Comparison of ENCODE assay signal across 8 cellular contexts in genomic region chrX:71181910-71182799, GRCh38. TPM values are rescaled to one million over a fixed set of nuclear protein-coding genes. Genes with fewer than 3 reads are reported as not detected.
DNase-seq lines count a peak whose midpoint lies in the region; ATAC-seq, FAIRE-seq and TF ChIP-seq lines count a peak whose summit lies in the region.

No MANE protein-coding gene starts in this region.

- no peaks in the 10 kb centered on the region for H3K36me3 ChIP-seq in right atrium auricular region
- no peaks in the 10 kb centered on the region for H3K36me3 ChIP-seq in prostate gland
- H3K36me3 ChIP-seq in urinary bladder (ENCODE audit: insufficient read depth): no peaks in the 10 kb centered on the region

- H3K27me3 ChIP-seq in right atrium auricular region (no peaks in the 10 kb centered on the region), prostate gland (replicated peaks; ENCODE audit: insufficient read depth) (no peaks in the 10 kb centered on the region)

- H3K4me1 ChIP-seq in right atrium auricular region: peaks cover 0 to 6% of the 10 kb centered on the region in 2 donors
- H3K4me1 ChIP-seq in prostate gland (replicated peaks): no peaks in the 10 kb centered on the region
- H3K4me1 ChIP-seq in urinary bladder (ENCODE audit: insufficient read depth): no peaks in the 10 kb centered on the region

- H3K4me3 ChIP-seq in right atrium auricular region (peak overlapping the region; percentile 33 to 43), prostate gland (peak overlapping the region; percentile 29 to 34), urinary bladder (ENCODE audit: low read depth, low read length) (peak overlapping the region; percentile 42)

- intact Hi-C loops in prostate gland (cut with DNase I): loop anchor here (5.0 to 10.0 kb wide), 2 partner anchors 63 to 85 kb away; partner anchors contain the start of gene FOXO4

- TF ChIP-seq CTCF in right atrium auricular region (IDR thresholded peaks at IDR 0.05) (no peak), prostate gland (IDR thresholded peaks at IDR 0.05) (no peak)

- peak; percentile 85 for TF ChIP-seq POLR2A in GM12892 (IDR thresholded peaks at IDR 0.05; ENCODE audit: low read depth, low read length)
- TF ChIP-seq POLR2A in prostate gland (IDR thresholded peaks at IDR 0.05): peak; percentile 76

- peak overlapping the region; percentile 74 to 86 for H3K27ac ChIP-seq in right atrium auricular region
- H3K27ac ChIP-seq in prostate gland: peak overlapping the region; percentile 83 to 84
- peak overlapping the region; percentile 38 for H3K27ac ChIP-seq in urinary bladder (ENCODE audit: low read depth)

- peak; percentile 81 for ATAC-seq in HG02763 (IDR thresholded peaks at IDR 0.05; ENCODE audit: unreplicated experiment)

- 1% methylated on average over 35 of the region's 42 CpGs for WGBS in prostate gland
- under 1% methylated on average over 42 of the region's 42 CpGs for WGBS in urinary bladder

- DNase-seq in GM12892 (ENCODE audit: insufficient read length) (no peak), NCI-H1417 (lab: John Stamatoyannopoulos, UW) (peak; percentile 89 to 98 (median 91)), T-helper 2 cell (peak; percentile 38 to 95 (median 75)), anterior cingulate cortex (lab: John Stamatoyannopoulos, UW) (peak in 57 of 58 donors; percentile 11 to 94 (median 79)), right atrium auricular region (ENCODE audit: low spot score) (peak; percentile 93), prostate gland (ENCODE audit: low spot score) (peak; percentile 88)

- FAIRE-seq in GM12892 (lab: Jason Lieb, UNC): peak; percentile 78

- no peaks in the 10 kb centered on the region for H3K9me3 ChIP-seq in right atrium auricular region
- H3K9me3 ChIP-seq in prostate gland: no peaks in the 10 kb centered on the region

RNA-seq across cellular contexts. Expression of gene NLGN3, which starts 37.5 kb away (rescaled TPM):
- polyA plus RNA-seq in GM12892 (2012; ENCODE audit: missing spikeins): 1.1 TPM
- total RNA-seq in right atrium auricular region (under 1 TPM; 0.19 to 0.98 TPM), prostate gland (1 to 10 TPM; 1.4 to 9.4 TPM), urinary bladder (3.1 TPM)
- 1.8 TPM for polyA plus RNA-seq in urinary bladder

RNA-seq across cellular contexts. Expression of gene GJB1, which starts 40.9 kb away (rescaled TPM):
- polyA plus RNA-seq in GM12892 (2012; ENCODE audit: missing spikeins): not detected
- total RNA-seq in right atrium auricular region (not detected), prostate gland (10 to 100 TPM; 28.3 to 57.6 TPM), urinary bladder (0.79 TPM)
- polyA plus RNA-seq in urinary bladder: 0.34 TPM

Comparison
In these comparisons a context has a peak if more than half of its experiments do, and no peak if none do; other contexts are left out.
1. RNA of gene GJB1, which starts 40.9 kb away (total RNA-seq): 28.3 to 57.6 TPM in prostate gland; 0.79 TPM in urinary bladder (single experiment) and not detected in right atrium auricular region; every median in the first group is over 10 times any median in the second.
2. Peak in every context shown above with its lines, with median percentiles within 50 percentile points of each other: H3K27ac ChIP-seq and H3K4me3 ChIP-seq.